ENCODE assay signal across 9 cellular contexts in the genomic region with DNA sequence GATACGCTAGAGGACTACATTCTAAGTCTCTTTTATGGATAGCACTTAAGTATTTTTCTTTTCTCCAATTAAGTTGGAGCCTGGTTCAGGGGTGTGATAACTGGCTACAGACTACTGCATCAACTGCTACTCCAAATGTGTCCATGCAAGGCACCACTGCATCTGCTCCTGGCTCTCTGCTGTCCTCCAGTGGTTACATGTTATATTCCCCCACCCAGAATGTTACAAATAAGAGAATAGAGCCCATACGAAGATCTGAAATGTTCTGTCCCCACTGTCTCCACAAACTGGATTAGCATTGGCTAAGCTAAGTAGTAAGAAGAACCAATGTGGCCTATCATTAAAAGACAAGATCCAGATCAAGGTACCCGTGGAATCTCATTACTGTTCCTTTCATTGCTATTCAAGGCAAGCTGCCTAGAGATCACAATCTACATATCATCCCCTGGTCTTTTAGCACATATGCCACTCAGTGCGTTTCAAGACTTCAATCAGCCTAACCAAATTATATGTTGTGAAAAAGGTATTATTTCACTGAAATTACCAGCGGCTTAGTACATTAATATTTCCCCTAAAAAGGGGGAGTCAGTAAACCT.
A peak's percentile ranks its signal among the peaks of the same experiment; 100 is the strongest.
DNase-seq lines count a peak whose midpoint lies in the region; ATAC-seq and TF ChIP-seq lines count a peak whose summit lies in the region.
"Had no signal": no experiment of that assay in that cellular context is flagged by ENCODE, and none has a peak within 500 bp of the region (broad histone marks: within the 10 kb centered on the region; RNA-seq: fewer than 3 reads in every experiment).

No MANE protein-coding gene starts in this region.

- intact Hi-C loops in colonic mucosa (cut with DNase I): no loop called here

- no peaks in the 10 kb centered on the region for H3K9me3 ChIP-seq in colonic mucosa

- TF ChIP-seq CTCF in colonic mucosa (IDR thresholded peaks at IDR 0.05): peak; percentile 25

- H3K27ac ChIP-seq in colonic mucosa (no peak overlapping the region), mesendoderm (ENCODE audit: low read depth, low read length) (no peak overlapping the region)

- no peak overlapping the region for H2AK5ac ChIP-seq in mesendoderm (ENCODE audit: low read length)

- H3K4me1 Mint-ChIP-seq in activated naive CD4-positive, alpha-beta T cell treated with anti-CD3 and anti-CD28 coated beads, Interleukin-2, amount 10 ng/mL, durations not matched to agents 7 days and 5 days: no peaks in the 10 kb centered on the region
- H3K4me1 Mint-ChIP-seq: stimulated activated naive B cell treated with anti-CD40 and anti-IgM and Interleukin-4, amounts not matched to agents 10 μg/mL and 1 μg/mL and 100 μg/mL, for 72 hours had no signal

- no peak overlapping the region for H3K9ac ChIP-seq in colonic mucosa (ENCODE audit: low read depth in 2 of 2, low read length in 2 of 2)
- H3K9ac ChIP-seq in mesendoderm (ENCODE audit: low read length): no peak overlapping the region

- no peak overlapping the region for H3K4me2 ChIP-seq in mesendoderm (ENCODE audit: low read length)

- H4K8ac ChIP-seq in mesendoderm (ENCODE audit: low read depth, low read length): no peak overlapping the region

- WGBS in mesendoderm (ENCODE audit: extremely low coverage, insufficient coverage, low lambda C conversion rate): no CpG with 5 or more reads among the region's 5 CpGs

- H3K79me2 ChIP-seq in mesendoderm (ENCODE audit: control insufficient read depth, insufficient read depth, low read length): no peaks in the 10 kb centered on the region

- ATAC-seq in HG03175 (IDR thresholded peaks at IDR 0.05; ENCODE audit: unreplicated experiment) (peak; percentile 43), HG02642 (IDR thresholded peaks at IDR 0.05; ENCODE audit: poor library complexity, unreplicated experiment) (no peak)

- no peaks in the 10 kb centered on the region for H3K27me3 Mint-ChIP-seq in activated naive CD4-positive, alpha-beta T cell treated with anti-CD3 and anti-CD28 coated beads, Interleukin-2, amount 10 ng/mL, durations not matched to agents 7 days and 5 days
- H3K27me3 Mint-ChIP-seq: stimulated activated naive B cell treated with anti-CD40 and anti-IgM and Interleukin-4, amounts not matched to agents 10 μg/mL and 1 μg/mL and 100 μg/mL, for 72 hours had no signal

- H3K18ac ChIP-seq in mesendoderm (ENCODE audit: low read length): no peak overlapping the region

- H3K9me3 Mint-ChIP-seq in activated naive CD4-positive, alpha-beta T cell treated with anti-CD3 and anti-CD28 coated beads, Interleukin-2, amount 10 ng/mL, durations not matched to agents 7 days and 5 days: no peaks in the 10 kb centered on the region
- H3K9me3 Mint-ChIP-seq: stimulated activated naive B cell treated with anti-CD40 and anti-IgM and Interleukin-4, amounts not matched to agents 10 μg/mL and 1 μg/mL and 100 μg/mL, for 72 hours had no signal

- peak; percentile 20 for DNase-seq in activated naive CD4-positive, alpha-beta T cell treated with anti-CD3 and anti-CD28 coated beads, Interleukin-2, amount 10 ng/mL, durations not matched to agents 7 days and 5 days
- no peak for DNase-seq in activated naive CD4-positive, alpha-beta T cell (lab: John Stamatoyannopoulos, UW)
- DNase-seq in NOMO-1 (lab: John Stamatoyannopoulos, UW; ENCODE audit: unreplicated experiment in 2 of 2) (peak; percentile 70 to 77), colonic mucosa (no peak), mesendoderm (peak; percentile 74)
- DNase-seq in stimulated activated CD4-positive, alpha-beta T cell treated with anti-CD3 and anti-CD28 coated beads, Interleukin-12 subunit alpha, Interleukin-12 subunit beta, amount 100 ng/mL, for 4 hours: no peak
- DNase-seq: stimulated activated naive B cell treated with anti-CD40 and anti-IgM and Interleukin-4, amounts not matched to agents 10 μg/mL and 1 μg/mL and 100 μg/mL, for 72 hours had no signal

- no peak overlapping the region for H2BK120ac ChIP-seq in mesendoderm (ENCODE audit: low read depth, low read length)

- H3K27me3 ChIP-seq in colonic mucosa (no peaks in the 10 kb centered on the region), mesendoderm (ENCODE audit: insufficient read depth, low read length, poor library complexity) (no peaks in the 10 kb centered on the region)

- H3K79me1 ChIP-seq in mesendoderm (ENCODE audit: low read length): no peaks in the 10 kb centered on the region

- H3K36me3 Mint-ChIP-seq in activated naive CD4-positive, alpha-beta T cell treated with anti-CD3 and anti-CD28 coated beads, Interleukin-2, amount 10 ng/mL, durations not matched to agents 7 days and 5 days: no peaks in the 10 kb centered on the region
- H3K36me3 Mint-ChIP-seq: stimulated activated naive B cell treated with anti-CD40 and anti-IgM and Interleukin-4, amounts not matched to agents 10 μg/mL and 1 μg/mL and 100 μg/mL, for 72 hours had no signal

- H3K4me3 ChIP-seq in colonic mucosa: no peak overlapping the region
- no peak overlapping the region for H3K4me3 ChIP-seq in mesendoderm (ENCODE audit: low read length)

- H2BK5ac ChIP-seq in mesendoderm (ENCODE audit: low read length): no peak overlapping the region

- H3K56ac ChIP-seq in mesendoderm (ENCODE audit: low read length): no peak overlapping the region

- no peak overlapping the region for H3K23ac ChIP-seq in mesendoderm (ENCODE audit: low read length)

- no peak overlapping the region for H2BK15ac ChIP-seq in mesendoderm (replicated peaks; ENCODE audit: low read depth)

- H3K27ac Mint-ChIP-seq in activated naive CD4-positive, alpha-beta T cell treated with anti-CD3 and anti-CD28 coated beads, Interleukin-2, amount 10 ng/mL, durations not matched to agents 7 days and 5 days: no peak overlapping the region
- H3K27ac Mint-ChIP-seq: stimulated activated naive B cell treated with anti-CD40 and anti-IgM and Interleukin-4, amounts not matched to agents 10 μg/mL and 1 μg/mL and 100 μg/mL, for 72 hours had no signal

- no peak overlapping the region for H3K4me3 Mint-ChIP-seq in activated naive CD4-positive, alpha-beta T cell treated with anti-CD3 and anti-CD28 coated beads, Interleukin-2, amount 10 ng/mL, durations not matched to agents 7 days and 5 days
- H3K4me3 Mint-ChIP-seq: stimulated activated naive B cell treated with anti-CD40 and anti-IgM and Interleukin-4, amounts not matched to agents 10 μg/mL and 1 μg/mL and 100 μg/mL, for 72 hours had no signal

- H3K4ac ChIP-seq in mesendoderm (ENCODE audit: low read depth, low read length): no peak overlapping the region

- CTCF ChIA-PET in activated naive CD4-positive, alpha-beta T cell treated with anti-CD3 and anti-CD28 coated beads, Interleukin-2, amount 10 ng/mL, durations not matched to agents 7 days and 5 days (lab: Charles Lee): interaction anchor here (0.7 kb wide), 1 partner anchor 48 kb away, joined by 4 read pairs; no protein-coding TSS in a partner anchor

- H3K4me1 ChIP-seq in colonic mucosa: no peaks in the 10 kb centered on the region
- no peaks in the 10 kb centered on the region for H3K4me1 ChIP-seq in mesendoderm (ENCODE audit: control insufficient read depth, low read depth, low read length)

- no peak overlapping the region for H4K5ac ChIP-seq in mesendoderm (ENCODE audit: low read length)

- H3K36me3 ChIP-seq in colonic mucosa (no peaks in the 10 kb centered on the region), mesendoderm (ENCODE audit: control insufficient read depth, insufficient read depth, low read length) (no peaks in the 10 kb centered on the region)

Comparison
In these comparisons a context has a peak if more than half of its experiments do, and no peak if none do; other contexts are left out.
1. DNase-seq: peak in activated naive CD4-positive, alpha-beta T cell treated with anti-CD3 and anti-CD28 coated beads, Interleukin-2, amount 10 ng/mL, durations not matched to agents 7 days and 5 days (single experiment), NOMO-1 (2 of 2) and mesendoderm (single experiment); none in activated naive CD4-positive, alpha-beta T cell (0 of 4), colonic mucosa (single experiment) and stimulated activated CD4-positive, alpha-beta T cell treated with anti-CD3 and anti-CD28 coated beads, Interleukin-12 subunit alpha, Interleukin-12 subunit beta, amount 100 ng/mL, for 4 hours (single experiment).